ENCODE assay signal across 8 cellular contexts in the genomic region with DNA sequence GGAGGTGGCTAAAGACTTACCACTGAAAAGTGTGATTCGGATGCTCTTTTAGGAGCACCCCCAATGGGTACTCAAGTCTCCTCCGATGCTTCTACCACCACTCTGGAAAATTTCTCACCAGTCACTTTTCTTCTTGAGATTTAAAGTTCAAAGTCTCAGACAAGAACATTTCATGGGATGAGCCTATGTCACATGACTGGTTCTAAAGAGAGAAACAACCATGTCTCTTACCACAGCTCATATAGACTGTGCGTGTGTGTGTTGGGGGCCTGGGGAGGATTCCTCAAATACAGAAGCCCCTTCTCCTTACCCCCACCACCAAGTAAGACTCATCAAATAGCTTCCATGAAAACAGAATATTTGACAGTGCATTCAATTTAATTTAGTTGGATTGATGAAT.
"Had no signal": no experiment of that assay in that cellular context is flagged by ENCODE, and none has a peak within 500 bp of the region (broad histone marks: within the 10 kb centered on the region; RNA-seq: fewer than 3 reads in every experiment).

No MANE protein-coding gene starts in this region.

- H3K36me3 Mint-ChIP-seq: IgD-negative memory B cell had no signal

- H3K27ac Mint-ChIP-seq: IgD-negative memory B cell had no signal

- DNase-seq: IMR-90, KBM-7, KG1 had no signal

- H3K9me3 Mint-ChIP-seq: IgD-negative memory B cell had no signal

- H3K27me3 Mint-ChIP-seq: IgD-negative memory B cell had no signal

- FAIRE-seq: HepG2, HTR-8/SVneo had no signal

- H3K27ac ChIP-seq: HL-60, KMS-11 had no signal

- H3K4me2 ChIP-seq: KMS-11 had no signal

- H3K9ac ChIP-seq: KMS-11 had no signal

- H3K4me3 Mint-ChIP-seq: IgD-negative memory B cell had no signal

- ATAC-seq: HepG2 had no signal
